In genomic region chr3:4838621-4839022, GRCh38 we compare ENCODE assay signal across 14 cellular contexts.
DNase-seq lines count a peak whose midpoint lies in the region; ATAC-seq and TF ChIP-seq lines count a peak whose summit lies in the region.
"Had no signal": no experiment of that assay in that cellular context is flagged by ENCODE, and none has a peak within 500 bp of the region (broad histone marks: within the 10 kb centered on the region; RNA-seq: fewer than 3 reads in every experiment).

No MANE protein-coding gene starts in this region.

- no peak overlapping the region for H3K4me3 ChIP-seq in trophoblast cell (ENCODE audit: low read depth, low read length)
- H3K4me3 ChIP-seq: K562, prostate gland, vagina had no signal

- no peak overlapping the region for H3K23ac ChIP-seq in trophoblast cell (ENCODE audit: low read length)

- H3K79me1 ChIP-seq in trophoblast cell (ENCODE audit: low read length): peaks cover 10% of the 10 kb centered on the region

- intact Hi-C loops in MCF 10A (cut with micrococcal nuclease): no loop called here

- no peaks in the 10 kb centered on the region for H3K9me3 ChIP-seq in trophoblast cell (ENCODE audit: insufficient read depth, low read depth, low read length)
- H3K9me3 ChIP-seq: prostate gland, vagina had no signal

- CTCF ChIA-PET in MCF 10A (lab: Yijun Ruan, JAX): interaction anchor here (0.7 to 1.0 kb wide), 2 partner anchors 10 to 11 kb away, joined by 4 read pairs; no protein-coding TSS in a partner anchor

- H3K18ac ChIP-seq in trophoblast cell (ENCODE audit: low read length): no peak overlapping the region

- H2AK5ac ChIP-seq in trophoblast cell (ENCODE audit: low read length): peak overlapping the region; percentile 67

- H4K91ac ChIP-seq in trophoblast cell (ENCODE audit: low read depth, low read length): no peak overlapping the region

- H4K8ac ChIP-seq in trophoblast cell (ENCODE audit: low read depth, low read length): no peak overlapping the region

- H3K4me1 ChIP-seq in trophoblast cell (ENCODE audit: control insufficient read depth in 1 of 2, insufficient read depth in 2 of 2, low read length in 2 of 2): peaks cover 5 to 16% of the 10 kb centered on the region in 2 experiments
- H3K4me1 ChIP-seq: prostate gland, vagina had no signal

- no TSS peak for BruUV-seq in MCF 10A (replicated peaks; lab: Mats Ljungman, UMichigan)

- no peak overlapping the region for H2AFZ ChIP-seq in trophoblast cell (ENCODE audit: insufficient read depth, low read length, poor library complexity)

- H3K36me3 ChIP-seq in trophoblast cell (ENCODE audit: control insufficient read depth in 1 of 2, insufficient read depth in 2 of 2, low read length in 2 of 2): no peaks in the 10 kb centered on the region
- H3K36me3 ChIP-seq: prostate gland had no signal

- H2BK12ac ChIP-seq in trophoblast cell (ENCODE audit: low read length): peak overlapping the region; percentile 90

- no peak overlapping the region for H3K9ac ChIP-seq in trophoblast cell (ENCODE audit: low read length)

- DNase-seq in trophoblast cell: no peak
- no peak for DNase-seq in MCF 10A (ENCODE audit: unreplicated experiment)
- DNase-seq in AG08396 (ENCODE audit: low spot score): no peak
- no peak for DNase-seq in globus pallidus (ENCODE audit: low spot score)
- DNase-seq: activated CD4-positive, alpha-beta T cell treated with anti-CD3 and anti-CD28 coated beads for 36 hours; effector CD4-positive, alpha-beta T cell; glutamatergic neuron; NCI-H2171 treated with DMSO at 0.1 percent for 48 hours had no signal

- H3K4me1 Mint-ChIP-seq in MCF 10A (ENCODE audit: insufficient read depth, unreplicated experiment): no peaks in the 10 kb centered on the region

- peak; percentile 41 for ATAC-seq in GM19035 (IDR thresholded peaks at IDR 0.05; ENCODE audit: unreplicated experiment)
- ATAC-seq in GM21723 (IDR thresholded peaks at IDR 0.05; ENCODE audit: unreplicated experiment): peak; percentile 69
- peak; percentile 76 for ATAC-seq in HG03175 (IDR thresholded peaks at IDR 0.05; ENCODE audit: unreplicated experiment)
- ATAC-seq: activated CD4-positive, alpha-beta T cell treated with anti-CD3 and anti-CD28 coated beads for 36 hours; K562 had no signal

- no peaks in the 10 kb centered on the region for H3K36me3 Mint-ChIP-seq in MCF 10A (ENCODE audit: insufficient read depth, unreplicated experiment)

- no peaks in the 10 kb centered on the region for H3K79me2 ChIP-seq in trophoblast cell (ENCODE audit: control insufficient read depth, insufficient read depth, low read length, poor library complexity)

- H3K4ac ChIP-seq in trophoblast cell (ENCODE audit: low read depth, low read length): no peak overlapping the region

- H3K4me2 ChIP-seq in trophoblast cell (ENCODE audit: low read length): no peak overlapping the region

- H2BK5ac ChIP-seq in trophoblast cell (ENCODE audit: low read depth, low read length, poor library complexity): no peak overlapping the region

- H3K14ac ChIP-seq in trophoblast cell (ENCODE audit: low read length): no peak overlapping the region

- no peak overlapping the region for H4K12ac ChIP-seq in trophoblast cell (ENCODE audit: low read depth, low read length)

- no peak overlapping the region for H3K4me3 Mint-ChIP-seq in MCF 10A (ENCODE audit: unreplicated experiment)
- H3K4me3 Mint-ChIP-seq: activated CD4-positive, alpha-beta T cell treated with anti-CD3 and anti-CD28 coated beads for 36 hours had no signal

- no peaks in the 10 kb centered on the region for H3K27me3 Mint-ChIP-seq in MCF 10A (ENCODE audit: insufficient read depth, unreplicated experiment)
- H3K27me3 Mint-ChIP-seq: activated CD4-positive, alpha-beta T cell treated with anti-CD3 and anti-CD28 coated beads for 36 hours had no signal

- no peaks in the 10 kb centered on the region for H3K27me3 ChIP-seq in trophoblast cell (ENCODE audit: insufficient read depth, low read length)
- H3K27me3 ChIP-seq: vagina had no signal

- no peak overlapping the region for H3K27ac Mint-ChIP-seq in MCF 10A (ENCODE audit: low read depth, unreplicated experiment)
- H3K27ac Mint-ChIP-seq: activated CD4-positive, alpha-beta T cell treated with anti-CD3 and anti-CD28 coated beads for 36 hours had no signal

- H3K9me3 Mint-ChIP-seq in MCF 10A (ENCODE audit: unreplicated experiment): no peaks in the 10 kb centered on the region

- WGBS in trophoblast cell (ENCODE audit: extremely low coverage, insufficient coverage, insufficient read length): no CpG with 5 or more reads among the region's 4 CpGs

- POLR2A ChIA-PET in MCF 10A (lab: Yijun Ruan, JAX): no interaction called here

- no peak overlapping the region for H2BK120ac ChIP-seq in trophoblast cell (ENCODE audit: insufficient read depth, low read length, poor library complexity)

- TF ChIP-seq CTCF in MCF 10A (IDR thresholded peaks at IDR 0.05; ENCODE audit: unreplicated experiment): no peak

- no peak overlapping the region for H3K27ac ChIP-seq in trophoblast cell (ENCODE audit: low read depth, low read length)
- H3K27ac ChIP-seq: prostate gland, vagina had no signal
